ENCODE assay signal across 27 cellular contexts in genomic region chrX:38641197-38641596, GRCh38.
DNase-seq lines count a peak whose midpoint lies in the region; ATAC-seq, FAIRE-seq and TF ChIP-seq lines count a peak whose summit lies in the region.
"Had no signal": no experiment of that assay in that cellular context is flagged by ENCODE, and none has a peak within 500 bp of the region (broad histone marks: within the 10 kb centered on the region; RNA-seq: fewer than 3 reads in every experiment).

No MANE protein-coding gene starts in this region.

- TF ChIP-seq CTCF in K562 (IDR thresholded peaks at IDR 0.05 in 2 of 3, conservative IDR thresholded peaks at IDR 0.05 in 1 of 3; ENCODE audit: insufficient read depth in 2 of 3, low read depth in 1 of 3, low read length in 3 of 3) (no peak), progenitor cell of endocrine pancreas (IDR thresholded peaks at IDR 0.05; ENCODE audit: unreplicated experiment) (no peak), lower lobe of right lung (IDR thresholded peaks at IDR 0.05) (no peak)

- 5% methylated on average over 5 of the region's 5 CpGs for WGBS in K562 (ENCODE audit: insufficient coverage, low coverage, missing lambda C conversion rate)

- FAIRE-seq in K562 (lab: Jason Lieb, UNC) = peak; percentile 85
- FAIRE-seq: A204.1, GM12878, GM12892, GM18507, GM19239 had no signal

- no peak overlapping the region for H3K4me3 Mint-ChIP-seq in progenitor cell of endocrine pancreas (ENCODE audit: low read depth)
- H3K4me3 Mint-ChIP-seq: CD14-positive monocyte; CD4-positive, alpha-beta memory T cell; CD4-positive, CD25-positive, alpha-beta regulatory T cell; CD8-positive, alpha-beta memory T cell had no signal

- peak overlapping the region; percentile 85 for H2AFZ ChIP-seq in K562 (ENCODE audit: low read depth, low read length)

- H4K20me1 ChIP-seq in K562 (replicated peaks; ENCODE audit: control insufficient read depth, insufficient read depth, low read length) = no peaks in the 10 kb centered on the region
- H4K20me1 ChIP-seq: BLaER1 had no signal

- peaks cover 9% of the 10 kb centered on the region for H3K4me1 Mint-ChIP-seq in progenitor cell of endocrine pancreas (ENCODE audit: low read depth)
- H3K4me1 Mint-ChIP-seq: CD14-positive monocyte; CD4-positive, CD25-positive, alpha-beta regulatory T cell; CD8-positive, alpha-beta memory T cell had no signal

- no peaks in the 10 kb centered on the region for H3K27me3 ChIP-seq in K562 (ENCODE audit: control insufficient read depth in 2 of 2, insufficient read depth in 2 of 2, low read length in 2 of 2)
- no peaks in the 10 kb centered on the region for H3K27me3 ChIP-seq in lower lobe of right lung (ENCODE audit: low read depth)
- H3K27me3 ChIP-seq: BE2C, BLaER1 had no signal

- BruUV-seq in K562 (replicated peaks; lab: Mats Ljungman, UMichigan) = no TSS peak

- H3K9me1 ChIP-seq in K562 (ENCODE audit: control insufficient read depth, insufficient read depth, low read length) = peaks cover 2% of the 10 kb centered on the region

- DNase-seq in K562 (ENCODE audit: extremely low read depth in 1 of 4, low spot score in 3 of 4) = peak in 3 of 4 experiments; percentile 9 to 38 (median 26)
- no peak for DNase-seq in progenitor cell of endocrine pancreas (ENCODE audit: low spot score, unreplicated experiment)
- DNase-seq in lower lobe of right lung = no peak
- DNase-seq: 8988T; ACHN; BE2C; C1 segment of cervical spinal cord; CD4-positive, alpha-beta memory T cell; CD4-positive, CD25-positive, alpha-beta regulatory T cell; CD8-positive, alpha-beta memory T cell; COR-L47; DMS 273 treated with DMSO at 0.1 percent for 48 hours; DMS153; DMS53; DMS79; DND-41; EL; GDM1 had no signal

- H3K9ac ChIP-seq in K562 (ENCODE audit: insufficient read depth in 1 of 2, low read depth in 2 of 2, low read length in 2 of 2) = peak overlapping the region in 1 of 2 experiments; percentile 49; a peak in 2 of 4 replicates
- H3K9ac ChIP-seq: BLaER1 had no signal

- H3K9me3 ChIP-seq in KOPT-K1 (ENCODE audit: insufficient read depth, low read length, poor library complexity, severe bottlenecking) = no peaks in the 10 kb centered on the region
- H3K9me3 ChIP-seq in K562 (replicated peaks; ENCODE audit: control insufficient read depth, insufficient read depth, low read depth, low read length) = no peaks in the 10 kb centered on the region
- H3K9me3 ChIP-seq in lower lobe of right lung = no peaks in the 10 kb centered on the region
- H3K9me3 ChIP-seq: BE2C, BLaER1 had no signal

- no peak for TF ChIP-seq RAD21 in K562 (CRISPR knock-in tag; conservative IDR thresholded peaks at IDR 0.05 in 1 of 2, IDR thresholded peaks at IDR 0.05 in 1 of 2)

- H3K4me2 ChIP-seq in K562 (ENCODE audit: insufficient read depth, low read length) = peak overlapping the region; percentile 43
- H3K4me2 ChIP-seq: BLaER1 had no signal

- ATAC-seq in K562 (peak; percentile 65), lower lobe of right lung (no peak), GM19035 (IDR thresholded peaks at IDR 0.05; ENCODE audit: unreplicated experiment) (no peak)
- ATAC-seq: GM12878 had no signal

- peaks cover 7% of the 10 kb centered on the region; the same call in 1 of the 2 replicates for H3K36me3 ChIP-seq in KOPT-K1 (ENCODE audit: insufficient read depth, low read length)
- no peaks in the 10 kb centered on the region for H3K36me3 ChIP-seq in K562 (ENCODE audit: control insufficient read depth, insufficient read depth, low read length)
- H3K36me3 ChIP-seq in lower lobe of right lung = no peaks in the 10 kb centered on the region
- H3K36me3 ChIP-seq: BE2C, BLaER1 had no signal

- POLR2A ChIA-PET in K562 (lab: Yijun Ruan, JAX) = interaction anchor here (0.9 to 1.0 kb wide), 2 partner anchors 12 to 13 kb away, joined by 3 read pairs; no protein-coding TSS in a partner anchor

- H3K4me3 ChIP-seq in K562 = no peak overlapping the region; the same call in 1 of the 2 replicates
- H3K4me3 ChIP-seq in lower lobe of right lung = no peak overlapping the region
- H3K4me3 ChIP-seq: BLaER1, GM12878 had no signal

- CTCF ChIA-PET in K562 (lab: Yijun Ruan, JAX; ENCODE audit: low intra/inter-chr PET ratio) = no interaction called here

- no peaks in the 10 kb centered on the region for H3K27me3 Mint-ChIP-seq in progenitor cell of endocrine pancreas

- H3K4me1 ChIP-seq in K562 (replicated peaks in 1 of 2; ENCODE audit: control insufficient read depth in 2 of 2, insufficient read depth in 2 of 2, low read length in 2 of 2) (peaks cover 8 to 44% of the 10 kb centered on the region in 2 experiments; a peak in 3 of 5 replicates), lower lobe of right lung (no peaks in the 10 kb centered on the region)
- H3K4me1 ChIP-seq: BE2C, BLaER1 had no signal

- intact Hi-C loops in K562 (cut with micrococcal nuclease) = no loop called here
- intact Hi-C loops in lower lobe of right lung (cut with DNase I) = no loop called here

- no peaks in the 10 kb centered on the region for H3K36me3 Mint-ChIP-seq in progenitor cell of endocrine pancreas (ENCODE audit: insufficient read depth)
- H3K36me3 Mint-ChIP-seq: CD14-positive monocyte; CD4-positive, alpha-beta memory T cell; CD4-positive, CD25-positive, alpha-beta regulatory T cell; CD8-positive, alpha-beta memory T cell had no signal

- peak overlapping the region; percentile 12 for H3K27ac Mint-ChIP-seq in progenitor cell of endocrine pancreas
- H3K27ac Mint-ChIP-seq: CD14-positive monocyte; CD4-positive, CD25-positive, alpha-beta regulatory T cell; CD8-positive, alpha-beta memory T cell had no signal

- no peak for TF ChIP-seq EP300 in K562 (IDR thresholded peaks at IDR 0.05; ENCODE audit: low read length)

- H3K27ac ChIP-seq in KOPT-K1 (ENCODE audit: low read depth, low read length, poor library complexity, severe bottlenecking) = peak overlapping the region; percentile 90
- H3K27ac ChIP-seq in K562 (ENCODE audit: extremely low read depth, low read depth, low read length) = no peak overlapping the region; the same call in 2 of the 3 replicates
- no peak overlapping the region for H3K27ac ChIP-seq in lower lobe of right lung
- H3K27ac ChIP-seq: BLaER1 had no signal

- no peak for TF ChIP-seq POLR2A in K562 (conservative IDR thresholded peaks at IDR 0.05)

- no peaks in the 10 kb centered on the region for H3K79me2 ChIP-seq in K562 (ENCODE audit: control insufficient read depth, insufficient read depth, low read length)

- in situ Hi-C loops in K562 (cut with MboI) = no loop called here

- peaks cover 12% of the 10 kb centered on the region for H3K9me3 Mint-ChIP-seq in progenitor cell of endocrine pancreas (ENCODE audit: low read depth)
- H3K9me3 Mint-ChIP-seq: CD4-positive, alpha-beta memory T cell; CD4-positive, CD25-positive, alpha-beta regulatory T cell; CD8-positive, alpha-beta memory T cell had no signal

TF ChIP-seq in K562, 482 proteins besides CTCF, POLR2A, EP300 and RAD21 (continues in another document):
- peak; percentile 30; the same call in 1 of the 2 replicates for TF ChIP-seq CEBPB (tag; IDR thresholded peaks at IDR 0.05)
- TF ChIP-seq ZNF592 (IDR thresholded peaks at IDR 0.05) = 0 out of 2 replicates have a peak, but pooled peaks have one; percentile 36
- 0 out of 2 replicates have a peak, but pooled peaks have one; percentile 6 for TF ChIP-seq JUND (IDR thresholded peaks at IDR 0.05; ENCODE audit: borderline replicate concordance, low read depth, low read length)
- TF ChIP-seq JUND (tag; IDR thresholded peaks at IDR 0.05; ENCODE audit: borderline replicate concordance, low read depth, low read length) = no peak
- TF ChIP-seq CREM (IDR thresholded peaks at IDR 0.05; ENCODE audit: low read depth) = peak; percentile 60
- TF ChIP-seq ATF1 (CRISPR knock-in tag; IDR thresholded peaks at IDR 0.05) = no peak
- TF ChIP-seq ATF1 (tag; IDR thresholded peaks at IDR 0.05) = 0 out of 2 replicates have a peak, but pooled peaks have one; percentile 23
- no peak for TF ChIP-seq TAF7 (tag; IDR thresholded peaks at IDR 0.05)
- no peak for TF ChIP-seq HNRNPLL (IDR thresholded peaks at IDR 0.05; ENCODE audit: low read depth, low read length, poor library complexity, severe bottlenecking)
- TF ChIP-seq ERF (CRISPR knock-in tag; IDR thresholded peaks at IDR 0.05) = no peak
- no peak for TF ChIP-seq MXD1 (CRISPR knock-in tag; IDR thresholded peaks at IDR 0.05; ENCODE audit: borderline replicate concordance, poor library complexity, severe bottlenecking)
- TF ChIP-seq ATF7 (IDR thresholded peaks at IDR 0.05) = peak; percentile 43; the same call in 1 of the 2 replicates

Comparison
In these comparisons a context has a peak if more than half of its experiments do, and no peak if none do; other contexts are left out.
1. DNase-seq: peak in K562 (3 of 4); none in progenitor cell of endocrine pancreas (single experiment) and lower lobe of right lung (single experiment).